12 cellular contexts compared by ENCODE assay signal in the genomic region with DNA sequence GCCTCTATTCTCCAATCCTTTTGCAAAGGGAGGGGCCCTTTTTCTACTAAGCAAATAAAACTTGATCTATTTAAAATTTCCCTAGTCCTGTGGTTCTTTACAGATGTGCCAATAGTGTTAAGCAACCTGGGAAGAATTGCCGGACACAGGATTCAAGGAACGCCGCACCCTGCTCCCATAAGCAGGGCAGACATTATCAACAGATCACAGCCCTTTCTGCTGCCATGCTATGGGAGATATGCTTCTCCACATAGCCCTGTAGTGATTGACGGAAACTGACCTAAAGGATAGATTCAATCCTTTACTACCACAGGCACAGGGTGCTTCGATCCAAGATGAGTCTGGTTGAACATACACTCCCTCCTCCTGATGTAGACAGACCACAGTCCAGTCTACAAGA.
A peak's percentile ranks its signal among the peaks of the same experiment; 100 is the strongest.
DNase-seq lines count a peak whose midpoint lies in the region; ATAC-seq and TF ChIP-seq lines count a peak whose summit lies in the region.
"Had no signal": no experiment of that assay in that cellular context is flagged by ENCODE, and none has a peak within 500 bp of the region (broad histone marks: within the 10 kb centered on the region; RNA-seq: fewer than 3 reads in every experiment).

No MANE protein-coding gene starts in this region.

- H3K27ac ChIP-seq in SK-N-MC (peak overlapping the region; percentile 90; the same call in 1 of the 2 replicates), skin epidermis (peak overlapping the region in 11 of 21 experiments; percentile 5 to 75 (median 19))

- peaks cover 73% of the 10 kb centered on the region for H3K4me1 Mint-ChIP-seq in activated CD4-positive, alpha-beta T cell treated with anti-CD3 and anti-CD28 coated beads, Interleukin-2, amount 10 ng/mL, durations not matched to agents 7 days and 5 days
- peaks cover 44% of the 10 kb centered on the region for H3K4me1 Mint-ChIP-seq in HFFc6 (ENCODE audit: low read depth)

- ATAC-seq in HG02840 (IDR thresholded peaks at IDR 0.05; ENCODE audit: low FRiP score, unreplicated experiment) (peak; percentile 37), esophagus mucosa (no peak)
- ATAC-seq: Right ventricle myocardium inferior had no signal

- no peak overlapping the region for H3K9ac ChIP-seq in SK-N-MC (ENCODE audit: insufficient read length)

- CTCF ChIA-PET in activated CD4-positive, alpha-beta T cell treated with anti-CD3 and anti-CD28 coated beads, Interleukin-2, amount 10 ng/mL, durations not matched to agents 7 days and 5 days (lab: Charles Lee) = interaction anchor here (1.1 to 1.3 kb wide), 4 partner anchors 10 to 150 kb away, joined by 3 to 4 read pairs (median 4); a partner anchor contains a TSS

- no peaks in the 10 kb centered on the region for H3K27me3 Mint-ChIP-seq in activated CD4-positive, alpha-beta T cell treated with anti-CD3 and anti-CD28 coated beads, Interleukin-2, amount 10 ng/mL, durations not matched to agents 7 days and 5 days
- no peaks in the 10 kb centered on the region; the same call in 1 of the 2 replicates for H3K27me3 Mint-ChIP-seq in HFFc6 (ENCODE audit: insufficient read depth)

- POLR2A ChIA-PET in activated CD4-positive, alpha-beta T cell treated with anti-CD3 and anti-CD28 coated beads, Interleukin-2, amount 10 ng/mL, durations not matched to agents 7 days and 5 days (lab: Charles Lee) = no interaction called here

- peaks cover 17% of the 10 kb centered on the region for H3K36me3 ChIP-seq in SK-N-MC (ENCODE audit: insufficient read depth, low read length)

- no peaks in the 10 kb centered on the region for H3K9me3 ChIP-seq in SK-N-MC (ENCODE audit: low read depth, low read length)

- no peak for TF ChIP-seq CTCF in HFFc6 (IDR thresholded peaks at IDR 0.05)

- peak overlapping the region; percentile 52 for H3K4me3 Mint-ChIP-seq in activated CD4-positive, alpha-beta T cell treated with anti-CD3 and anti-CD28 coated beads, Interleukin-2, amount 10 ng/mL, durations not matched to agents 7 days and 5 days
- no peak overlapping the region for H3K4me3 Mint-ChIP-seq in HFFc6
- H3K4me3 Mint-ChIP-seq: nephron had no signal

- DNase-seq in activated CD4-positive, alpha-beta T cell treated with anti-CD3 and anti-CD28 coated beads, Interleukin-2, amount 10 ng/mL, durations not matched to agents 7 days and 5 days = no peak
- DNase-seq in activated CD4-positive, alpha-beta T cell treated with anti-CD3 and anti-CD28 coated beads, Interleukin-2, amount 50 U/mL, for 4 hours = no peak
- DNase-seq in SK-N-MC (ENCODE audit: low read depth, low spot score) (no peak), HFFc6 (no peak), NCI-H526 treated with DMSO at 0.1 percent for 48 hours (lab: John Stamatoyannopoulos, UW) (no peak)
- DNase-seq: activated gamma-delta T cell, NCI-H1092 had no signal

- peaks cover 67% of the 10 kb centered on the region for H3K36me3 Mint-ChIP-seq in activated CD4-positive, alpha-beta T cell treated with anti-CD3 and anti-CD28 coated beads, Interleukin-2, amount 10 ng/mL, durations not matched to agents 7 days and 5 days (ENCODE audit: low read depth)
- peaks cover 10% of the 10 kb centered on the region for H3K36me3 Mint-ChIP-seq in HFFc6 (ENCODE audit: low read depth)

- H3K27ac Mint-ChIP-seq in activated CD4-positive, alpha-beta T cell treated with anti-CD3 and anti-CD28 coated beads, Interleukin-2, amount 10 ng/mL, durations not matched to agents 7 days and 5 days = peak overlapping the region; percentile 91
- no peak overlapping the region for H3K27ac Mint-ChIP-seq in HFFc6
- H3K27ac Mint-ChIP-seq: nephron had no signal

- H3K9me3 Mint-ChIP-seq in activated CD4-positive, alpha-beta T cell treated with anti-CD3 and anti-CD28 coated beads, Interleukin-2, amount 10 ng/mL, durations not matched to agents 7 days and 5 days = peaks cover 4% of the 10 kb centered on the region
- no peaks in the 10 kb centered on the region; the same call in 1 of the 2 replicates for H3K9me3 Mint-ChIP-seq in HFFc6
- H3K9me3 Mint-ChIP-seq: nephron had no signal

- H3K4me3 ChIP-seq in SK-N-MC = no peak overlapping the region
- no peak overlapping the region for H3K4me3 ChIP-seq in skin epidermis
